ENCODE assay signal across 14 cellular contexts in the genomic region with DNA sequence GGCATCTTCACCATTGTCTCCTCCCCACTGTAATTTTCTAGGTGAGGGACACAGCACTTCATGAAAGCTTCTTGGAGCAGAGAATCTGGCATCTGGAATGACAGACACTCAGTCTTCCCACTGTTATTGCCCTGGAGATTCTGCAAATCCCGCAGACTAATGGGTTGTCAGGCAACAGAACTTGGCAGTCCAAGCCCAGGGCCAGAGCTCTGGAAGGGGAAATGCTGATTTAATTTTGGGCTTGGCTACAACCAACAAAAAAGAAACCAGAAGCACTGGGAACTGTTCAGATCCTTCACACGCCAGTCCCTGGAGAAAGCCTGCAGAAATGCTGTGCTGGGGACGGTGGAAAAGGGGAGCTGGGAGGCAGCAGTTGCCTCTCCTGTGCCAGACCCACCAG.
A peak's percentile ranks its signal among the peaks of the same experiment; 100 is the strongest.
DNase-seq lines count a peak whose midpoint lies in the region; ATAC-seq and TF ChIP-seq lines count a peak whose summit lies in the region.
"Had no signal": no experiment of that assay in that cellular context is flagged by ENCODE, and none has a peak within 500 bp of the region (broad histone marks: within the 10 kb centered on the region; RNA-seq: fewer than 3 reads in every experiment).

No MANE protein-coding gene starts in this region.

- peak; percentile 68 for DNase-seq in G401 (ENCODE audit: low spot score)
- peak; percentile 15 for DNase-seq in dedifferentiated amniotic fluid mesenchymal stem cell (ENCODE audit: extremely low spot score)
- no peak for DNase-seq in lower lobe of right lung
- no peak for DNase-seq in stomach
- DNase-seq: activated CD4-positive, alpha-beta T cell treated with anti-CD3 and anti-CD28 coated beads for 1 hour; activated T-cell treated with anti-CD3 and anti-CD28 coated beads, Interleukin-2, amount 50 U/mL, for 48 hours; naive thymus-derived CD4-positive, alpha-beta T cell; NCI-H2029 treated with DMSO at 0.1 percent for 48 hours; NK-92 treated with Interleukin-12 subunit alpha and Interleukin-12 subunit beta, amount 100 ng/mL, for 24 hours; SW 1271 had no signal

- TF ChIP-seq CTCF in lower lobe of right lung (IDR thresholded peaks at IDR 0.05) (no peak), stomach (IDR thresholded peaks at IDR 0.05) (no peak)

- H3K27ac ChIP-seq in lower lobe of right lung (peak overlapping the region; percentile 14), stomach (peak overlapping the region in 4 of 5 donors; percentile 47 to 87 (median 80))

- H3K4me1 ChIP-seq in lower lobe of right lung (peaks cover 21% of the 10 kb centered on the region), stomach (peaks cover 8 to 42% (median 23%) of the 10 kb centered on the region in 4 donors)

- no peak for TF ChIP-seq EP300 in stomach (IDR thresholded peaks at IDR 0.05)

- no peak for TF ChIP-seq POLR2A in stomach (IDR thresholded peaks at IDR 0.05)

- H3K27me3 ChIP-seq in lower lobe of right lung (ENCODE audit: low read depth) = no peaks in the 10 kb centered on the region
- no peaks in the 10 kb centered on the region for H3K27me3 ChIP-seq in stomach

- H3K36me3 ChIP-seq in lower lobe of right lung (peaks cover 14% of the 10 kb centered on the region), stomach (peaks cover 4 to 23% (median 14%) of the 10 kb centered on the region in 4 donors)

- 53 to 84% (median 74%) methylated on average over 3 of the region's 3 CpGs for whole genome bisulfite sequencing in stomach, 5 donors

- H3K4me3 ChIP-seq in lower lobe of right lung = no peak overlapping the region
- H3K4me3 ChIP-seq in stomach = peak overlapping the region in 1 of 4 donors; percentile 9

- ATAC-seq in lower lobe of right lung (peak in 1 of 2 donors; percentile 15), GM18907 (IDR thresholded peaks at IDR 0.05; ENCODE audit: unreplicated experiment) (no peak), esophagus mucosa (no peak), GM21737 (IDR thresholded peaks at IDR 0.05; ENCODE audit: unreplicated experiment) (no peak), HG02970 (IDR thresholded peaks at IDR 0.05; ENCODE audit: low FRiP score, unreplicated experiment) (no peak)
- ATAC-seq: naive thymus-derived CD4-positive, alpha-beta T cell had no signal

- intact Hi-C loops in lower lobe of right lung (cut with DNase I) = no loop called here
- intact Hi-C loops in stomach (cut with DNase I; ENCODE audit: low total_unique reads) = no loop called here

- in situ Hi-C loops in G401 (cut with HindIII; ENCODE audit: low sequenced_read_pairs) = no loop called here

- H3K9me3 ChIP-seq in lower lobe of right lung (no peaks in the 10 kb centered on the region), stomach (no peaks in the 10 kb centered on the region)

Comparison
In these comparisons a context has a peak if more than half of its experiments do, and no peak if none do; other contexts are left out.
1. DNase-seq: peak in G401 (single experiment) and dedifferentiated amniotic fluid mesenchymal stem cell (single experiment); none in lower lobe of right lung (single experiment) and stomach (single experiment).